Comparison of ENCODE assay signal across 13 cellular contexts in genomic region chr2:12539771-12540170, GRCh38.
"Had no signal": no experiment of that assay in that cellular context is flagged by ENCODE, and none has a peak within 500 bp of the region (broad histone marks: within the 10 kb centered on the region; RNA-seq: fewer than 3 reads in every experiment).

No MANE protein-coding gene starts in this region.

- ATAC-seq: activated CD4-positive, alpha-beta T cell treated with anti-CD3 and anti-CD28 coated beads for 36 hours; activated CD8-positive, alpha-beta T cell treated with anti-CD3 and anti-CD28 coated beads, Interleukin-2, amount 10 ng/mL, durations not matched to agents 7 days and 5 days; lower lobe of right lung; natural killer cell; stimulated activated effector memory CD8-positive, alpha-beta T cell treated with anti-CD3 and anti-CD28 coated beads, Interleukin-12 subunit alpha, Interleukin-12 subunit beta, amount 100 ng/mL, for 72 hours had no signal

- DNase-seq: activated CD4-positive, alpha-beta T cell treated with anti-CD3 and anti-CD28 coated beads for 36 hours; activated CD8-positive, alpha-beta memory T cell treated with anti-CD3 and anti-CD28 coated beads, Interleukin-2, amount 50 U/mL, for 48 hours; activated CD8-positive, alpha-beta T cell treated with anti-CD3 and anti-CD28 coated beads, Interleukin-2, amount 10 ng/mL, durations not matched to agents 7 days and 5 days; activated naive CD4-positive, alpha-beta T cell; effector CD8-positive, alpha-beta T cell; islet precursor cell; lower lobe of right lung; midbrain; natural killer cell; T-helper 1 cell; trophoblast cell; WERI-Rb-1 had no signal
